21 cellular contexts compared by ENCODE assay signal in genomic region chr12:63387736-63388135, GRCh38.
"Had no signal": no experiment of that assay in that cellular context is flagged by ENCODE, and none has a peak within 500 bp of the region (broad histone marks: within the 10 kb centered on the region; RNA-seq: fewer than 3 reads in every experiment).

No MANE protein-coding gene starts in this region.

- H3K9me3 ChIP-seq: heart left ventricle, prostate gland, right lobe of liver, testis, tibial nerve had no signal

- H3K27me3 ChIP-seq: heart left ventricle, right lobe of liver, testis, tibial nerve had no signal

- H3K4me3 ChIP-seq: coronary artery, heart left ventricle, lung, prostate gland, right lobe of liver, testis, tibial nerve had no signal

- H3K36me3 ChIP-seq: heart left ventricle, prostate gland, right lobe of liver, tibial nerve had no signal

- H3K27ac ChIP-seq: coronary artery, heart left ventricle, parathyroid adenoma, prostate gland, right lobe of liver, testis, tibial nerve had no signal

- H2AFZ ChIP-seq: parathyroid adenoma had no signal

- H3K4me1 ChIP-seq: heart left ventricle, parathyroid adenoma, prostate gland, right lobe of liver, testis, tibial nerve had no signal

- H3K9ac ChIP-seq: parathyroid adenoma had no signal

- DNase-seq: effector CD8-positive, alpha-beta T cell; foreskin melanocyte; heart left ventricle; hypothalamus; left ventricle myocardium superior; mesenchymal stem cell; naive B cell; nephron progenitor cell; retina; right lobe of liver; stimulated activated CD4-positive, alpha-beta T cell treated with anti-CD3 and anti-CD28 coated beads, Interleukin-2, amount 100 ng/mL, for 24 hours; stimulated activated CD4-positive, alpha-beta T cell treated with anti-CD3 and anti-CD28 coated beads, Interleukin-4, amount 100 ng/mL, for 4 hours; stimulated activated naive B cell treated with anti-CD40 and anti-IgM and Interleukin-4, amounts not matched to agents 10 μg/mL and 1 μg/mL and 100 μg/mL, for 72 hours; stimulated activated naive CD8-positive, alpha-beta T cell treated with anti-CD3 and anti-CD28 coated beads, Interleukin-15, amount 100 ng/mL, for 72 hours; testis had no signal

- FAIRE-seq: islet of Langerhans had no signal

- H3K79me2 ChIP-seq: parathyroid adenoma had no signal
